Comparison of ENCODE assay signal across 20 cellular contexts in genomic region chr6:75196051-75196743, GRCh38. TPM values are rescaled to one million over a fixed set of nuclear protein-coding genes. Genes with fewer than 3 reads are reported as not detected.
DNase-seq lines count a peak whose midpoint lies in the region; TF ChIP-seq lines count a peak whose summit lies in the region.
"Had no signal": no experiment of that assay in that cellular context is flagged by ENCODE, and none has a peak within 500 bp of the region (broad histone marks: within the 10 kb centered on the region; RNA-seq: fewer than 3 reads in every experiment).

No MANE protein-coding gene starts in this region.

- H3K9me3 ChIP-seq in prostate gland: no peaks in the 10 kb centered on the region
- H3K9me3 ChIP-seq: gastrocnemius medialis, vagina had no signal

- TF ChIP-seq POLR2A in prostate gland (IDR thresholded peaks at IDR 0.05): no peak

- no peaks in the 10 kb centered on the region for H3K27me3 ChIP-seq in prostate gland (replicated peaks; ENCODE audit: insufficient read depth)
- H3K27me3 ChIP-seq: vagina had no signal

- H3K4me3 ChIP-seq in astrocyte of the spinal cord (ENCODE audit: low read depth, low read length) (no peak overlapping the region), foreskin fibroblast (ENCODE audit: low read depth in 1 of 2, low read length in 2 of 2) (no peak overlapping the region), prostate gland (no peak overlapping the region)
- H3K4me3 ChIP-seq: gastrocnemius medialis, vagina had no signal

- no peaks in the 10 kb centered on the region for H3K4me1 ChIP-seq in prostate gland (replicated peaks)
- H3K4me1 ChIP-seq: gastrocnemius medialis had no signal

- no peak overlapping the region for H3K27ac ChIP-seq in prostate gland
- H3K27ac ChIP-seq: gastrocnemius medialis, vagina had no signal

- no peaks in the 10 kb centered on the region for H3K36me3 ChIP-seq in prostate gland
- H3K36me3 ChIP-seq: gastrocnemius medialis, vagina had no signal

- intact Hi-C loops in prostate gland (cut with DNase I): no loop called here

- in situ Hi-C loops in astrocyte of the spinal cord (cut with HindIII; ENCODE audit: low sequenced_read_pairs): no loop called here

- TF ChIP-seq CTCF in astrocyte of the spinal cord (IDR thresholded peaks at IDR 0.05; ENCODE audit: low read depth, low read length): no peak
- no peak for TF ChIP-seq CTCF in foreskin fibroblast (IDR thresholded peaks at IDR 0.05; ENCODE audit: low read depth, low read length)
- no peak for TF ChIP-seq CTCF in prostate gland (IDR thresholded peaks at IDR 0.05)

- WGBS in prostate gland: 48% methylated on average over 3 of the region's 3 CpGs

- peak; percentile 51 for DNase-seq in AG08395 (ENCODE audit: low spot score)
- peak; percentile 11 for DNase-seq in HT-29 (ENCODE audit: low spot score)
- DNase-seq in astrocyte of the spinal cord (ENCODE audit: low read depth, low spot score): peak; percentile 39
- DNase-seq in foreskin fibroblast: peak; percentile 56 to 74
- no peak for DNase-seq in NCI-H1436 treated with DMSO at 0.1 percent for 48 hours (lab: John Stamatoyannopoulos, UW)
- no peak for DNase-seq in activated CD4-positive, alpha-beta T cell treated with anti-CD3 and anti-CD28 coated beads, Interleukin-2, amount 50 U/mL, for 4 hours
- no peak for DNase-seq in prostate gland (ENCODE audit: low spot score)
- DNase-seq in NCI-H446 (lab: John Stamatoyannopoulos, UW): no peak
- DNase-seq: activated CD4-positive, alpha-beta T cell treated with anti-CD3 and anti-CD28 coated beads, Interleukin-2, amount 50 U/mL, for 48 hours; activated naive CD4-positive, alpha-beta T cell; anterior cingulate cortex; CD4-positive, CD25-positive, alpha-beta regulatory T cell; gastrocnemius medialis; NCI-H1092 treated with DMSO at 0.1 percent for 48 hours; NCI-H2081 treated with DMSO at 0.1 percent for 48 hours; NCI-H524 treated with DMSO at 0.1 percent for 48 hours; SHP77; substantia nigra had no signal

RNA-seq across cellular contexts. Expression of gene COL12A1, which starts 9.7 kb away (rescaled TPM):
- total RNA-seq in HT-29 (2014; rRNA removed; shearing (Covaris generic)): 0.05 TPM in 1 of 2 replicates, not detected in the other
- total RNA-seq in prostate gland: 10 to 100 TPM in 1 of 2 donors, 1 to 10 TPM in 1; 8.6 to 40.6 TPM
- total RNA-seq: T-helper 1 cell treated with Interleukin-12 subunit alpha and Interleukin-12 subunit beta and Interleukin-4 antibody, amounts not matched to agents 30 ng/mL and 1 ng/mL, for 36 hours had no signal

RNA-seq across cellular contexts. Expression of gene COX7A2, which starts 47.4 kb away (rescaled TPM):
- total RNA-seq in HT-29 (2014; rRNA removed; shearing (Covaris generic)): 122 and 123 TPM in 2 replicates
- 100 to 1,000 TPM; 136 to 724 TPM for total RNA-seq in prostate gland

Comparison
In these comparisons a context has a peak if more than half of its experiments do, and no peak if none do; other contexts are left out.
1. DNase-seq: peak in AG08395 (single experiment), HT-29 (single experiment), astrocyte of the spinal cord (single experiment) and foreskin fibroblast (2 of 2); none in NCI-H1436 treated with DMSO at 0.1 percent for 48 hours (single experiment), activated CD4-positive, alpha-beta T cell treated with anti-CD3 and anti-CD28 coated beads, Interleukin-2, amount 50 U/mL, for 4 hours (0 of 2), prostate gland (single experiment) and NCI-H446 (0 of 2).